18 cellular contexts compared by ENCODE assay signal in genomic region chr2:165528691-165529090, GRCh38. TPM values are rescaled to one million over a fixed set of nuclear protein-coding genes. Genes with fewer than 3 reads are reported as not detected.
A peak's percentile ranks its signal among the peaks of the same experiment; 100 is the strongest.
DNase-seq lines count a peak whose midpoint lies in the region; ATAC-seq and TF ChIP-seq lines count a peak whose summit lies in the region.
"Had no signal": no experiment of that assay in that cellular context is flagged by ENCODE, and none has a peak within 500 bp of the region (broad histone marks: within the 10 kb centered on the region; RNA-seq: fewer than 3 reads in every experiment).

No MANE protein-coding gene starts in this region.

- H4K20me1 ChIP-seq in BLaER1 treated with 17β-estradiol and CSF1 and Interleukin-3, amounts not matched to agents 10 nM and 100 nM = no peaks in the 10 kb centered on the region

- TF ChIP-seq POLR2A in spleen (IDR thresholded peaks at IDR 0.05) = no peak

- intact Hi-C loops in spleen (cut with DNase I; ENCODE audit: low total_unique reads) = no loop called here

- H3K4me1 ChIP-seq in BLaER1 treated with 17β-estradiol and CSF1 and Interleukin-3, amounts not matched to agents 10 nM and 100 nM = peaks cover 0 to 26% (median 15%) of the 10 kb centered on the region in 10 experiments; a peak in 15 of 20 replicates
- no peaks in the 10 kb centered on the region for H3K4me1 ChIP-seq in iPS-15b (ENCODE audit: control insufficient read depth, insufficient read depth, low read length)
- no peaks in the 10 kb centered on the region for H3K4me1 ChIP-seq in spleen

- ATAC-seq in HG03432 (IDR thresholded peaks at IDR 0.05; ENCODE audit: unreplicated experiment) (peak; percentile 30), omental fat pad (ENCODE audit: low FRiP score) (no peak)
- ATAC-seq: HepG2 had no signal

- TF ChIP-seq CTCF in spleen (IDR thresholded peaks at IDR 0.05 in 8 of 11, conservative IDR thresholded peaks at IDR 0.05 in 3 of 11) (no peak), omental fat pad (IDR thresholded peaks at IDR 0.05) (no peak)

- H3K27ac ChIP-seq in BLaER1 treated with 17β-estradiol and CSF1 and Interleukin-3, amounts not matched to agents 10 nM and 100 nM = peak overlapping the region in 4 of 11 experiments; percentile 35 to 49 (median 46); a peak in 5 of 22 replicates
- H3K27ac ChIP-seq in spleen = no peak overlapping the region

- H3K27me3 ChIP-seq in BLaER1 treated with 17β-estradiol and CSF1 and Interleukin-3, amounts not matched to agents 10 nM and 100 nM = no peaks in the 10 kb centered on the region
- H3K27me3 ChIP-seq in iPS-15b (ENCODE audit: control insufficient read depth, insufficient read depth, low read length) (no peaks in the 10 kb centered on the region), spleen (replicated peaks in 1 of 7) (no peaks in the 10 kb centered on the region)

- no peaks in the 10 kb centered on the region for H3K36me3 ChIP-seq in BLaER1 treated with 17β-estradiol and CSF1 and Interleukin-3, amounts not matched to agents 10 nM and 100 nM
- H3K36me3 ChIP-seq in iPS-15b (ENCODE audit: control insufficient read depth, insufficient read depth, low read length) (no peaks in the 10 kb centered on the region), spleen (no peaks in the 10 kb centered on the region)

- peak overlapping the region in 9 of 11 experiments; percentile 28 to 75 (median 50); a peak in 18 of 22 replicates for H3K4me2 ChIP-seq in BLaER1 treated with 17β-estradiol and CSF1 and Interleukin-3, amounts not matched to agents 10 nM and 100 nM

- 85 to 94% (median 93%) methylated on average over 3 to 4 of the region's 4 CpGs for WGBS in spleen, 5 donors

- peaks cover 5 to 16% (median 9%) of the 10 kb centered on the region in 11 experiments; a peak in 16 of 22 replicates for H3K9me3 ChIP-seq in BLaER1 treated with 17β-estradiol and CSF1 and Interleukin-3, amounts not matched to agents 10 nM and 100 nM (replicated peaks in 1 of 11)
- no peaks in the 10 kb centered on the region for H3K9me3 ChIP-seq in iPS-15b (ENCODE audit: control insufficient read depth, insufficient read depth, low read length)
- peaks cover 0 to 7% (median 0%) of the 10 kb centered on the region in 8 donors for H3K9me3 ChIP-seq in spleen

- no peak overlapping the region for H3K9ac ChIP-seq in BLaER1 treated with 17β-estradiol and CSF1 and Interleukin-3, amounts not matched to agents 10 nM and 100 nM
- peak overlapping the region; percentile 16 for H3K9ac ChIP-seq in iPS-15b (ENCODE audit: low read depth, low read length)

- DNase-seq in spleen (peak; percentile 41), NOMO-1 (lab: John Stamatoyannopoulos, UW; ENCODE audit: unreplicated experiment in 2 of 2) (no peak), omental fat pad (ENCODE audit: low spot score) (no peak), activated T-cell treated with anti-CD3 and anti-CD28 coated beads for 4 hours (no peak)
- DNase-seq: 8988T; C1 segment of cervical spinal cord; CD4-positive, CD25-positive, alpha-beta regulatory T cell; CD8-positive, alpha-beta memory T cell; COR-L47; GDM1; HCEC 1CT; HFFc6; KBM-7 had no signal

- H3K4me3 ChIP-seq in BLaER1 treated with 17β-estradiol and CSF1 and Interleukin-3, amounts not matched to agents 10 nM and 100 nM = no peak overlapping the region; a peak in 1 of 20 replicates
- no peak overlapping the region for H3K4me3 ChIP-seq in iPS-15b (ENCODE audit: low read depth, low read length)
- H3K4me3 ChIP-seq in spleen = no peak overlapping the region

RNA-seq across cellular contexts. Expression of gene CSRNP3, which starts 59.2 kb away (rescaled TPM):
- total RNA-seq in spleen (1 to 10 TPM in 6 of 7 donors, under 1 TPM in 1; 0.84 to 7.4 (median 4.8) TPM), omental fat pad (1 to 10 TPM in 2 of 4 donors, under 1 TPM in 2; 0.12 to 1.5 (median 0.93) TPM)
- polyA plus RNA-seq in spleen = under 1 TPM; 0.30 to 0.51 (median 0.30) TPM
- total RNA-seq: CD4-positive, CD25-positive, alpha-beta regulatory T cell; CD8-positive, alpha-beta memory T cell; HepG2 had no signal
- polyA plus RNA-seq: CD4-positive, CD25-positive, alpha-beta regulatory T cell; CD8-positive, alpha-beta memory T cell; HepG2; IgD-negative memory B cell had no signal
